ENCODE assay signal across 8 cellular contexts in genomic region chr10:77636967-77637473, GRCh38. TPM values are rescaled to one million over a fixed set of nuclear protein-coding genes. Genes with fewer than 3 reads are reported as not detected.
DNase-seq lines count a peak whose midpoint lies in the region; ATAC-seq and TF ChIP-seq lines count a peak whose summit lies in the region.

No MANE protein-coding gene starts in this region.

- POLR2A ChIA-PET in AG04450 (lab: Yijun Ruan, JAX): interaction anchor here (0.8 to 1.3 kb wide), 3 partner anchors 131 to 481 kb away, joined by 3 to 4 read pairs (median 3); no protein-coding TSS in a partner anchor

- DNase-seq in AG04450 (ENCODE audit: low read depth, low spot score) (no peak), coronary artery (ENCODE audit: low spot score) (no peak)
- no peak for DNase-seq in effector CD4-positive, alpha-beta T cell
- no peak for DNase-seq in activated CD8-positive, alpha-beta memory T cell treated with anti-CD3 and anti-CD28 coated beads, Interleukin-2, amount 10 ng/mL, durations not matched to agents 7 days and 5 days

- H3K4me1 Mint-ChIP-seq in activated CD8-positive, alpha-beta memory T cell treated with anti-CD3 and anti-CD28 coated beads, Interleukin-2, amount 10 ng/mL, durations not matched to agents 7 days and 5 days: peaks cover 5% of the 10 kb centered on the region

- H3K27me3 Mint-ChIP-seq in activated CD8-positive, alpha-beta memory T cell treated with anti-CD3 and anti-CD28 coated beads, Interleukin-2, amount 10 ng/mL, durations not matched to agents 7 days and 5 days: peaks cover 75% of the 10 kb centered on the region

- H3K27ac Mint-ChIP-seq in activated CD8-positive, alpha-beta memory T cell treated with anti-CD3 and anti-CD28 coated beads, Interleukin-2, amount 10 ng/mL, durations not matched to agents 7 days and 5 days: no peak overlapping the region

- CTCF ChIA-PET in AG04450 (lab: Charles Lee): interaction anchor here (0.5 to 1.0 kb wide), 4 partner anchors 112 to 471 kb away, joined by 3 to 4 read pairs (median 3); no protein-coding TSS in a partner anchor
- CTCF ChIA-PET in activated CD8-positive, alpha-beta memory T cell treated with anti-CD3 and anti-CD28 coated beads, Interleukin-2, amount 10 ng/mL, durations not matched to agents 7 days and 5 days (lab: Charles Lee): no interaction called here

- H3K4me3 Mint-ChIP-seq in activated CD8-positive, alpha-beta memory T cell treated with anti-CD3 and anti-CD28 coated beads, Interleukin-2, amount 10 ng/mL, durations not matched to agents 7 days and 5 days: no peak overlapping the region

- peak overlapping the region; percentile 91 for H3K4me3 ChIP-seq in AG04450 (ENCODE audit: low read depth, low read length)
- H3K4me3 ChIP-seq in HUES6 (ENCODE audit: low read depth, low read length): peak overlapping the region; percentile 97
- peak overlapping the region; percentile 89 for H3K4me3 ChIP-seq in coronary artery
- peak overlapping the region; percentile 77 to 81 for H3K4me3 ChIP-seq in muscle layer of colon (ENCODE audit: low read depth in 1 of 2, low read length in 2 of 2)

- H3K9me3 ChIP-seq in AG04450 (ENCODE audit: control insufficient read depth, insufficient read depth, low read length) (no peaks in the 10 kb centered on the region), HUES6 (ENCODE audit: control insufficient read depth, insufficient read depth, low read depth, low read length) (no peaks in the 10 kb centered on the region), muscle layer of colon (ENCODE audit: low read length) (no peaks in the 10 kb centered on the region)

- no peak for ATAC-seq in activated CD8-positive, alpha-beta memory T cell treated with anti-CD3 and anti-CD28 coated beads, Interleukin-2, amount 10 ng/mL, durations not matched to agents 7 days and 5 days
- ATAC-seq in HG03196 (IDR thresholded peaks at IDR 0.05; ENCODE audit: unreplicated experiment) (no peak), HG03442 (IDR thresholded peaks at IDR 0.05; ENCODE audit: unreplicated experiment) (no peak)

- H3K9ac ChIP-seq in HUES6 (ENCODE audit: low read length): peak overlapping the region; percentile 44
- H3K9ac ChIP-seq in muscle layer of colon (ENCODE audit: low read length): peak overlapping the region; percentile 70

- H3K36me3 Mint-ChIP-seq in activated CD8-positive, alpha-beta memory T cell treated with anti-CD3 and anti-CD28 coated beads, Interleukin-2, amount 10 ng/mL, durations not matched to agents 7 days and 5 days: no peaks in the 10 kb centered on the region

- H3K36me3 ChIP-seq in HUES6 (ENCODE audit: control insufficient read depth, insufficient read depth, low read length) (no peaks in the 10 kb centered on the region), muscle layer of colon (ENCODE audit: insufficient read depth, low read length) (no peaks in the 10 kb centered on the region)

- no peak overlapping the region for H3K27ac ChIP-seq in AG04450 (ENCODE audit: low read depth, low read length)
- no peak overlapping the region for H3K27ac ChIP-seq in HUES6 (ENCODE audit: low read depth, low read length)
- H3K27ac ChIP-seq in coronary artery: peak overlapping the region; percentile 52 to 93
- H3K27ac ChIP-seq in muscle layer of colon (ENCODE audit: low read depth, low read length): peak overlapping the region; percentile 59

- TF ChIP-seq CTCF in AG04450 (IDR thresholded peaks at IDR 0.05; ENCODE audit: low read depth, low read length) (no peak), coronary artery (IDR thresholded peaks at IDR 0.05) (no peak)

- H3K27me3 ChIP-seq in AG04450 (ENCODE audit: control insufficient read depth, insufficient read depth, low read length) (no peaks in the 10 kb centered on the region), HUES6 (ENCODE audit: control insufficient read depth, insufficient read depth, low read length) (peaks cover 89% of the 10 kb centered on the region), muscle layer of colon (ENCODE audit: control insufficient read depth in 1 of 2, insufficient read depth in 2 of 2, low read length in 2 of 2) (peaks cover 0 to 8% of the 10 kb centered on the region in 2 donors)

- H3K4me1 ChIP-seq in HUES6 (ENCODE audit: control insufficient read depth, insufficient read depth, low read length) (peaks cover 19% of the 10 kb centered on the region), muscle layer of colon (ENCODE audit: insufficient read depth, low read length) (peaks cover 46% of the 10 kb centered on the region)

- H3K9me3 Mint-ChIP-seq in activated CD8-positive, alpha-beta memory T cell treated with anti-CD3 and anti-CD28 coated beads, Interleukin-2, amount 10 ng/mL, durations not matched to agents 7 days and 5 days (ENCODE audit: low read depth): no peaks in the 10 kb centered on the region

RNA-seq across cellular contexts. Expression of gene KCNMA1, which starts 0.6 kb away (rescaled TPM):
- polyA plus RNA-seq in AG04450 (2011; rRNA removed): 58.8 and 60.0 TPM in 2 replicates
- polyA minus RNA-seq in AG04450 (2011; rRNA and poly(A)+ RNA removed): 120 and 127 TPM in 2 replicates
- 1 to 10 TPM in 1 of 2 experiments, under 1 TPM in 1; 0.55 to 1.5 TPM for total RNA-seq in activated CD8-positive, alpha-beta memory T cell treated with anti-CD3 and anti-CD28 coated beads, Interleukin-2, amount 10 ng/mL, durations not matched to agents 7 days and 5 days

Comparison
In these comparisons a context has a peak if more than half of its experiments do, and no peak if none do; other contexts are left out.
1. H3K27ac ChIP-seq: peak in coronary artery (2 of 2) and muscle layer of colon (single experiment); none in AG04450 (single experiment) and HUES6 (single experiment).
2. Peak in every context shown above with its lines, with median percentiles within 50 percentile points of each other: H3K4me3 ChIP-seq.